In genomic region chr3:94453864-94454263, GRCh38 we compare ENCODE assay signal across 32 cellular contexts.
"Had no signal": no experiment of that assay in that cellular context is flagged by ENCODE, and none has a peak within 500 bp of the region (broad histone marks: within the 10 kb centered on the region; RNA-seq: fewer than 3 reads in every experiment).

No MANE protein-coding gene starts in this region.

- H3K27me3 ChIP-seq: adrenal gland, ascending aorta, cardiac muscle cell, dorsolateral prefrontal cortex, gastrocnemius medialis, neutrophil, ovary, upper lobe of right lung had no signal

- H3K27me3 Mint-ChIP-seq: activated naive CD8-positive, alpha-beta T cell treated with anti-CD3 and anti-CD28 coated beads for 36 hours; naive B cell; progenitor cell of endocrine pancreas; stimulated activated naive CD8-positive, alpha-beta T cell treated with anti-CD3 and anti-CD28 coated beads, Interleukin-15, Interleukin-2, amounts not matched to agents 100 ng/mL and 50 ng/mL, for 24 hours had no signal

- H3K27ac ChIP-seq: adrenal gland, ascending aorta, cardiac muscle cell, coronary artery, dorsolateral prefrontal cortex, gastrocnemius medialis, neutrophil, ovary, upper lobe of right lung, VCaP had no signal

- H3K9me3 Mint-ChIP-seq: activated naive CD8-positive, alpha-beta T cell treated with anti-CD3 and anti-CD28 coated beads for 36 hours; brain; mesothelial cell of epicardium; nephron progenitor cell; stimulated activated naive CD8-positive, alpha-beta T cell treated with anti-CD3 and anti-CD28 coated beads, Interleukin-15, Interleukin-2, amounts not matched to agents 100 ng/mL and 50 ng/mL, for 24 hours had no signal

- ATAC-seq: gastrocnemius medialis; left colon; sciatic nerve; stimulated activated effector memory CD8-positive, alpha-beta T cell treated with anti-CD3 and anti-CD28 coated beads, Interleukin-12 subunit alpha, Interleukin-12 subunit beta, amount 100 ng/mL, for 72 hours; upper lobe of right lung had no signal

- DNase-seq: activated CD4-positive, alpha-beta T cell treated with anti-CD3 and anti-CD28 coated beads for 4 hours; activated CD4-positive, alpha-beta T cell treated with anti-CD3 and anti-CD28 coated beads, Interleukin-2, amount 50 U/mL, for 4 hours; activated effector memory CD4-positive, alpha-beta T cell treated with Interleukin-2 at 50 U/mL for 16 hours; activated naive CD4-positive, alpha-beta T cell treated with Interleukin-2 at 50 U/mL for 16 hours; activated naive CD8-positive, alpha-beta T cell treated with anti-CD3 and anti-CD28 coated beads for 36 hours; adrenal gland; dorsolateral prefrontal cortex; effector memory CD4-positive, alpha-beta T cell; erythroblast; gastrocnemius medialis; glutamatergic neuron; islet precursor cell; left colon; naive B cell; nephron progenitor cell; ovary; retina; small intestine; stimulated activated CD4-positive, alpha-beta T cell treated with anti-CD3 and anti-CD28 coated beads, Interleukin-4, amount 100 ng/mL, for 24 hours; T-helper 9 cell; upper lobe of right lung had no signal

- H3K4me3 Mint-ChIP-seq: activated naive CD8-positive, alpha-beta T cell treated with anti-CD3 and anti-CD28 coated beads for 36 hours; brain; mesothelial cell of epicardium; naive B cell; nephron progenitor cell; stimulated activated effector memory CD8-positive, alpha-beta T cell treated with anti-CD3 and anti-CD28 coated beads, Interleukin-12 subunit alpha, Interleukin-12 subunit beta, amount 100 ng/mL, for 72 hours; stimulated activated naive CD8-positive, alpha-beta T cell treated with anti-CD3 and anti-CD28 coated beads, Interleukin-15, Interleukin-2, amounts not matched to agents 100 ng/mL and 50 ng/mL, for 24 hours had no signal

- H3K36me3 ChIP-seq: adrenal gland, ascending aorta, cardiac muscle cell, gastrocnemius medialis, neutrophil, ovary, upper lobe of right lung had no signal

- H3K4me3 ChIP-seq: adrenal gland, ascending aorta, cardiac muscle cell, coronary artery, dorsolateral prefrontal cortex, gastrocnemius medialis, ovary, upper lobe of right lung had no signal

- H3K36me3 Mint-ChIP-seq: activated naive CD8-positive, alpha-beta T cell treated with anti-CD3 and anti-CD28 coated beads for 36 hours; brain; mesothelial cell of epicardium; naive B cell; stimulated activated effector memory CD8-positive, alpha-beta T cell treated with anti-CD3 and anti-CD28 coated beads, Interleukin-12 subunit alpha, Interleukin-12 subunit beta, amount 100 ng/mL, for 72 hours had no signal

- H3K4me1 Mint-ChIP-seq: activated naive CD8-positive, alpha-beta T cell treated with anti-CD3 and anti-CD28 coated beads for 36 hours; brain; mesothelial cell of epicardium; naive B cell; stimulated activated effector memory CD8-positive, alpha-beta T cell treated with anti-CD3 and anti-CD28 coated beads, Interleukin-12 subunit alpha, Interleukin-12 subunit beta, amount 100 ng/mL, for 72 hours had no signal

- H3K9me3 ChIP-seq: adrenal gland, ascending aorta, gastrocnemius medialis, neutrophil, ovary, upper lobe of right lung had no signal

- H3K4me1 ChIP-seq: adrenal gland, ascending aorta, gastrocnemius medialis, upper lobe of right lung had no signal

- H3K27ac Mint-ChIP-seq: activated naive CD8-positive, alpha-beta T cell treated with anti-CD3 and anti-CD28 coated beads for 36 hours; brain; mesothelial cell of epicardium; nephron progenitor cell; progenitor cell of endocrine pancreas; stimulated activated effector memory CD8-positive, alpha-beta T cell treated with anti-CD3 and anti-CD28 coated beads, Interleukin-12 subunit alpha, Interleukin-12 subunit beta, amount 100 ng/mL, for 72 hours; stimulated activated naive CD8-positive, alpha-beta T cell treated with anti-CD3 and anti-CD28 coated beads, Interleukin-15, Interleukin-2, amounts not matched to agents 100 ng/mL and 50 ng/mL, for 24 hours had no signal
